In genomic region chr1:70222716-70223235, GRCh38 we compare ENCODE assay signal across 8 cellular contexts. TPM values are rescaled to one million over a fixed set of nuclear protein-coding genes. Genes with fewer than 3 reads are reported as not detected.
A peak's percentile ranks its signal among the peaks of the same experiment; 100 is the strongest.
DNase-seq lines count a peak whose midpoint lies in the region; ATAC-seq and TF ChIP-seq lines count a peak whose summit lies in the region.

No MANE protein-coding gene starts in this region.

- no peak overlapping the region for H2AFZ ChIP-seq in SK-N-SH (ENCODE audit: low read depth)

- H3K9me2 ChIP-seq in SK-N-SH: no peaks in the 10 kb centered on the region

- H3K79me2 ChIP-seq in SK-N-SH (ENCODE audit: insufficient read depth): peaks cover 96% of the 10 kb centered on the region

- H3K27ac ChIP-seq in SK-N-SH (ENCODE audit: low read depth in 2 of 2, low read length in 1 of 2) (peak overlapping the region in 1 of 2 experiments; percentile 94; a peak in 2 of 4 replicates), foreskin keratinocyte (peak overlapping the region; percentile 95), spleen (peak overlapping the region in 7 of 8 donors; percentile 10 to 99 (median 97))

- no peak for TF ChIP-seq POLR2A in spleen (IDR thresholded peaks at IDR 0.05)

- POLR2A ChIA-PET in SK-N-SH (lab: Yijun Ruan, JAX): no interaction called here
- POLR2A ChIA-PET in activated CD4-positive, alpha-beta memory T cell treated with anti-CD3 and anti-CD28 coated beads for 36 hours (lab: Charles Lee): interaction anchor here (1.5 to 1.8 kb wide), 2 partner anchors 16 to 132 kb away, joined by 5 to 7 read pairs; partner anchors contain the start of gene ANKRD13C

- TF ChIP-seq CTCF in SK-N-SH (IDR thresholded peaks at IDR 0.05): no peak
- TF ChIP-seq CTCF in foreskin keratinocyte (conservative IDR thresholded peaks at IDR 0.05): no peak
- TF ChIP-seq CTCF in spleen (IDR thresholded peaks at IDR 0.05 in 8 of 11, conservative IDR thresholded peaks at IDR 0.05 in 3 of 11): no peak

- H3K4me1 ChIP-seq in SK-N-SH (ENCODE audit: control insufficient read depth in 1 of 2, insufficient read depth in 2 of 2, low read depth in 1 of 2, low read length in 1 of 2) (peaks cover 0 to 20% of the 10 kb centered on the region in 2 experiments; a peak in 3 of 4 replicates), foreskin keratinocyte (peaks cover 36% of the 10 kb centered on the region), spleen (peaks cover 27 to 78% (median 57%) of the 10 kb centered on the region in 6 donors)

- H3K9me3 ChIP-seq in SK-N-SH: no peaks in the 10 kb centered on the region
- H3K9me3 ChIP-seq in spleen: no peaks in the 10 kb centered on the region

- peaks cover 51% of the 10 kb centered on the region for H3K4me1 Mint-ChIP-seq in activated CD4-positive, alpha-beta memory T cell treated with anti-CD3 and anti-CD28 coated beads for 36 hours (ENCODE audit: low read depth)

- H3K36me3 Mint-ChIP-seq in activated CD4-positive, alpha-beta memory T cell treated with anti-CD3 and anti-CD28 coated beads for 36 hours: peaks cover 31% of the 10 kb centered on the region

- H3K36me3 ChIP-seq in SK-N-SH (replicated peaks in 1 of 2; ENCODE audit: control insufficient read depth in 1 of 2, insufficient read depth in 2 of 2, low read length in 1 of 2) (peaks cover 44 to 47% of the 10 kb centered on the region in 2 experiments), spleen (peaks cover 0 to 38% (median 11%) of the 10 kb centered on the region in 6 donors)

- no peak for TF ChIP-seq EP300 in SK-N-SH (IDR thresholded peaks at IDR 0.05; ENCODE audit: borderline replicate concordance in 1 of 2, low read depth in 1 of 2, low read length in 1 of 2)

- CTCF ChIA-PET in SK-N-SH (lab: Yijun Ruan, JAX): interaction anchor here (0.7 to 1.4 kb wide), 2 partner anchors 12 to 190 kb away, joined by 3 to 9 read pairs; no protein-coding TSS in a partner anchor
- CTCF ChIA-PET in activated CD4-positive, alpha-beta memory T cell treated with anti-CD3 and anti-CD28 coated beads for 36 hours (lab: Charles Lee): no interaction called here

- intact Hi-C loops in activated CD4-positive, alpha-beta memory T cell treated with anti-CD3 and anti-CD28 coated beads for 36 hours (cut with micrococcal nuclease): loop anchor here (5.0 kb wide), 1 partner anchor 90 kb away; no protein-coding TSS in a partner anchor
- intact Hi-C loops in spleen (cut with DNase I; ENCODE audit: low total_unique reads): no loop called here

- peak overlapping the region; percentile 97 for H3K27ac Mint-ChIP-seq in activated CD4-positive, alpha-beta memory T cell treated with anti-CD3 and anti-CD28 coated beads for 36 hours

- peak overlapping the region; percentile 96 for H3K9ac ChIP-seq in SK-N-SH

- no peaks in the 10 kb centered on the region for H3K27me3 ChIP-seq in SK-N-SH (ENCODE audit: insufficient read depth)
- H3K27me3 ChIP-seq in foreskin keratinocyte: no peaks in the 10 kb centered on the region
- H3K27me3 ChIP-seq in spleen (replicated peaks in 1 of 7): no peaks in the 10 kb centered on the region

- H3K4me3 Mint-ChIP-seq in activated CD4-positive, alpha-beta memory T cell treated with anti-CD3 and anti-CD28 coated beads for 36 hours: peak overlapping the region; percentile 91

- H3K27me3 Mint-ChIP-seq in activated CD4-positive, alpha-beta memory T cell treated with anti-CD3 and anti-CD28 coated beads for 36 hours: no peaks in the 10 kb centered on the region

- H3K4me3 ChIP-seq in SK-N-SH (ENCODE audit: low read depth in 2 of 2, low read length in 1 of 2) (peak overlapping the region; percentile 78 to 80; a peak in 3 of 4 replicates), spleen (peak overlapping the region in 4 of 8 donors; percentile 63 to 84 (median 67))

- no peak for ATAC-seq in SK-N-SH treated with all-trans-retinoic acid at 6 μM for 48 hours
- no peak for ATAC-seq in foreskin keratinocyte
- no peak for ATAC-seq in HG03097 (IDR thresholded peaks at IDR 0.05; ENCODE audit: low FRiP score, unreplicated experiment)
- no peak for ATAC-seq in HG03521 (IDR thresholded peaks at IDR 0.05; ENCODE audit: unreplicated experiment)

- WGBS in SK-N-SH (ENCODE audit: low lambda C conversion rate): 51% methylated on average over 3 of the region's 3 CpGs
- 16 to 39% (median 21%) methylated on average over 3 of the region's 3 CpGs for WGBS in spleen, 5 donors

- DNase-seq in SK-N-SH (no peak), foreskin keratinocyte (no peak), spleen (no peak), NCI-H2196 treated with DMSO at 0.1 percent for 48 hours (lab: John Stamatoyannopoulos, UW; ENCODE audit: unreplicated experiment) (no peak)
- DNase-seq in activated CD4-positive, alpha-beta memory T cell treated with anti-CD3 and anti-CD28 coated beads for 36 hours: no peak

- peak overlapping the region; percentile 88 for H3K4me2 ChIP-seq in SK-N-SH

- peaks cover 49% of the 10 kb centered on the region for H4K20me1 ChIP-seq in SK-N-SH (ENCODE audit: insufficient read depth)

- H3F3A ChIP-seq in SK-N-SH (replicated peaks; ENCODE audit: insufficient read depth): peaks cover 26% of the 10 kb centered on the region

- TF ChIP-seq RAD21 in SK-N-SH (IDR thresholded peaks at IDR 0.05; ENCODE audit: low read length): no peak

- no peaks in the 10 kb centered on the region for H3K9me3 Mint-ChIP-seq in activated CD4-positive, alpha-beta memory T cell treated with anti-CD3 and anti-CD28 coated beads for 36 hours

TF ChIP-seq in SK-N-SH, 30 proteins besides CTCF, POLR2A, EP300 and RAD21 (continues in another document):
- no peak for TF ChIP-seq RXRA (IDR thresholded peaks at IDR 0.05; ENCODE audit: borderline replicate concordance, low read depth)
- no peak for TF ChIP-seq SIN3A (IDR thresholded peaks at IDR 0.05; ENCODE audit: borderline replicate concordance, low read depth, low read length)
- no peak for TF ChIP-seq MXI1 (IDR thresholded peaks at IDR 0.05; ENCODE audit: low read depth, low read length)
- TF ChIP-seq SMC3 (IDR thresholded peaks at IDR 0.05; ENCODE audit: low read depth, low read length): no peak
- no peak for TF ChIP-seq GATA2 (CRISPR knock-in tag; IDR thresholded peaks at IDR 0.05)
- no peak for TF ChIP-seq MAX (IDR thresholded peaks at IDR 0.05; ENCODE audit: low read depth)
- TF ChIP-seq ELF1 (IDR thresholded peaks at IDR 0.05): no peak
- no peak for TF ChIP-seq TCF12 (IDR thresholded peaks at IDR 0.05)
- no peak for TF ChIP-seq NRF1 (IDR thresholded peaks at IDR 0.05; ENCODE audit: low read depth, low read length)
- TF ChIP-seq NFIC (IDR thresholded peaks at IDR 0.05; ENCODE audit: borderline replicate concordance): no peak
- TF ChIP-seq RFX5 (IDR thresholded peaks at IDR 0.05; ENCODE audit: low read length): no peak

TF ChIP-seq in SK-N-SH treated with all-trans-retinoic acid at 6 μM for 48 hours, 23 proteins besides CTCF, POLR2A, EP300 and RAD21:
- no peak for TF ChIP-seq RARB (CRISPR knock-in tag; IDR thresholded peaks at IDR 0.05)
- TF ChIP-seq TOX (CRISPR knock-in tag; IDR thresholded peaks at IDR 0.05; ENCODE audit: borderline replicate concordance): no peak
- TF ChIP-seq CREB5 (CRISPR knock-in tag; IDR thresholded peaks at IDR 0.05; ENCODE audit: low read depth): no peak

RNA-seq across cellular contexts. Expression of gene SRSF11, which starts 1.6 kb away (rescaled TPM):
- polyA plus RNA-seq in SK-N-SH (2012; rRNA removed) (138 and 170 TPM in 2 replicates), foreskin keratinocyte (34.7 and 44.5 TPM in 2 replicates), spleen (100 to 1,000 TPM; 119 to 233 (median 134) TPM)
- 57.6 and 60.0 TPM in 2 replicates for polyA plus RNA-seq in SK-N-SH (2012; cell fraction: cytosol; rRNA removed)
- 635 and 793 TPM in 2 replicates for polyA plus RNA-seq in SK-N-SH (2012; cell fraction: nucleus; rRNA removed)
- total RNA-seq in activated CD4-positive, alpha-beta memory T cell treated with anti-CD3 and anti-CD28 coated beads for 36 hours: 100 to 1,000 TPM; 156 to 164 TPM
- total RNA-seq in foreskin keratinocyte (96.7 and 103 TPM in 2 replicates), spleen (100 to 1,000 TPM; 148 to 268 (median 186) TPM)

RNA-seq across cellular contexts. Expression of gene LRRC40, which starts 17.4 kb away (rescaled TPM):
- 5.6 and 6.3 TPM in 2 replicates for polyA plus RNA-seq in SK-N-SH (2012; rRNA removed)
- 8.8 and 10.7 TPM in 2 replicates for polyA plus RNA-seq in SK-N-SH (2012; cell fraction: cytosol; rRNA removed)
- 4.1 and 7.1 TPM in 2 replicates for polyA plus RNA-seq in SK-N-SH (2012; cell fraction: nucleus; rRNA removed)
- total RNA-seq in activated CD4-positive, alpha-beta memory T cell treated with anti-CD3 and anti-CD28 coated beads for 36 hours: 10 to 100 TPM; 22.1 to 24.7 TPM
- total RNA-seq in foreskin keratinocyte: 26.5 and 27.0 TPM in 2 replicates
- 8.3 and 10.2 TPM in 2 replicates for polyA plus RNA-seq in foreskin keratinocyte
- 10 to 100 TPM in 6 of 7 donors, 1 to 10 TPM in 1; 9.7 to 18.4 (median 14.1) TPM for total RNA-seq in spleen
- 10 to 100 TPM in 1 of 3 donors, 1 to 10 TPM in 2; 9.0 to 10.7 (median 9.7) TPM for polyA plus RNA-seq in spleen
